34 cellular contexts compared by ENCODE assay signal in the genomic region with DNA sequence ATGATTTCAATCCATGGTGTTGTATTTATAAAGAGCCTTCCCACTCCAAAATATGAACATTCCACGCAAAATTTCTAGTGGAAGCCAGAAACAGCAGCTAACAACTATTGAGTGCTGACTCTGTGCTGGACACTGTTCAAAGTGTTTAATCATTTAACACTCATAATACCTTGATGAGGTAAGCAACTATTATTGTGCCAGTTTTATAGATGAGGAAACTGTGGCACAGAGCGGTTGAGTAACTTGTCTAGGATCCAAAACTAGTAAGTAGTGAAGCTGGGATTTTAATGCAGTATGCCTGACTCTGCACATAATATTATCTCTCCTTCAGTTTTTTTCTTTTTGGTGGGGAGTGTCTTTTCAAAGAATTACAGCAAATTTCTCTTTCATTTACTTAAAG.
"Had no signal": no experiment of that assay in that cellular context is flagged by ENCODE, and none has a peak within 500 bp of the region (broad histone marks: within the 10 kb centered on the region; RNA-seq: fewer than 3 reads in every experiment).

No MANE protein-coding gene starts in this region.

- H3K4me1 ChIP-seq: adrenal gland, body of pancreas, gastroesophageal sphincter, heart right ventricle had no signal

- H3K27ac ChIP-seq: adrenal gland, body of pancreas, coronary artery, dorsolateral prefrontal cortex, esophagus squamous epithelium, gastroesophageal sphincter, heart right ventricle had no signal

- H3K36me3 ChIP-seq: adrenal gland, esophagus squamous epithelium, gastroesophageal sphincter, heart right ventricle had no signal

- H3K27ac Mint-ChIP-seq: activated CD4-positive, alpha-beta memory T cell treated with anti-CD3 and anti-CD28 coated beads for 36 hours; activated CD4-positive, alpha-beta T cell treated with anti-CD3 and anti-CD28 coated beads for 36 hours; activated CD4-positive, alpha-beta T cell treated with anti-CD3 and anti-CD28 coated beads, Interleukin-2, amount 10 ng/mL, durations not matched to agents 24 days and 14 days; activated CD8-positive, alpha-beta memory T cell treated with anti-CD3 and anti-CD28 coated beads, Interleukin-2, amount 10 ng/mL, durations not matched to agents 7 days and 5 days; activated CD8-positive, alpha-beta T cell treated with anti-CD3 and anti-CD28 coated beads, Interleukin-2, amount 10 ng/mL, durations not matched to agents 7 days and 5 days; activated naive CD4-positive, alpha-beta T cell treated with anti-CD3 and anti-CD28 coated beads for 36 hours; activated naive CD4-positive, alpha-beta T cell treated with anti-CD3 and anti-CD28 coated beads, Interleukin-2, amount 50 U/mL, for 24 hours; activated naive CD8-positive, alpha-beta T cell treated with anti-CD3 and anti-CD28 coated beads for 36 hours; activated naive CD8-positive, alpha-beta T cell treated with anti-CD3 and anti-CD28 coated beads, Interleukin-2, amount 50 U/mL, for 24 hours; activated T-helper 1 cell treated with anti-CD3 and anti-CD28 coated beads, Interleukin-12 subunit alpha, Interleukin-12 subunit beta, Interleukin-2, Interleukin-4 antibody, amounts not matched to agents 30 ng/mL and 10 ng/mL and 1 ng/mL, durations not matched to agents 14 hours and 24 hours and 36 hours; activated T-helper 2 cell treated with anti-CD3 and anti-CD28 coated beads, Interferon-gamma antibody, Interleukin-2, Interleukin-4, amounts not matched to agents 10 μg/mL and 5 μg/mL and 100 μg/mL, durations not matched to agents 14 hours and 24 hours and 36 hours; dendritic cell treated with granulocyte-macrophage colony-stimulating factor and Interleukin-4, amounts not matched to agents 40 ng/mL and 50 ng/mL, for 4 days; endodermal cell had no signal

- H3K36me3 Mint-ChIP-seq: activated CD4-positive, alpha-beta memory T cell treated with anti-CD3 and anti-CD28 coated beads for 36 hours; activated CD8-positive, alpha-beta memory T cell treated with anti-CD3 and anti-CD28 coated beads, Interleukin-2, amount 10 ng/mL, durations not matched to agents 7 days and 5 days; activated naive CD4-positive, alpha-beta T cell treated with anti-CD3 and anti-CD28 coated beads, Interleukin-2, amount 50 U/mL, for 24 hours; activated naive CD8-positive, alpha-beta T cell treated with anti-CD3 and anti-CD28 coated beads for 36 hours had no signal

- H3K9me3 Mint-ChIP-seq: activated CD4-positive, alpha-beta memory T cell treated with anti-CD3 and anti-CD28 coated beads for 36 hours; activated CD4-positive, alpha-beta T cell treated with anti-CD3 and anti-CD28 coated beads, Interleukin-2, amount 10 ng/mL, durations not matched to agents 24 days and 14 days; activated naive CD4-positive, alpha-beta T cell treated with anti-CD3 and anti-CD28 coated beads for 36 hours; activated naive CD4-positive, alpha-beta T cell treated with anti-CD3 and anti-CD28 coated beads, Interleukin-2, amount 50 U/mL, for 24 hours; activated naive CD8-positive, alpha-beta T cell treated with anti-CD3 and anti-CD28 coated beads for 36 hours; activated naive CD8-positive, alpha-beta T cell treated with anti-CD3 and anti-CD28 coated beads, Interleukin-2, amount 50 U/mL, for 24 hours; activated T-helper 1 cell treated with anti-CD3 and anti-CD28 coated beads, Interleukin-12 subunit alpha, Interleukin-12 subunit beta, Interleukin-2, Interleukin-4 antibody, amounts not matched to agents 30 ng/mL and 10 ng/mL and 1 ng/mL, durations not matched to agents 14 hours and 24 hours and 36 hours; activated T-helper 2 cell treated with anti-CD3 and anti-CD28 coated beads, Interferon-gamma antibody, Interleukin-2, Interleukin-4, amounts not matched to agents 10 μg/mL and 5 μg/mL and 100 μg/mL, durations not matched to agents 14 hours and 24 hours and 36 hours; central memory CD8-positive, alpha-beta T cell; dendritic cell treated with granulocyte-macrophage colony-stimulating factor and Interleukin-4, amounts not matched to agents 40 ng/mL and 50 ng/mL, for 4 days; endodermal cell had no signal

- H3K9me3 ChIP-seq: adrenal gland, body of pancreas, esophagus squamous epithelium, gastroesophageal sphincter, heart right ventricle had no signal

- DNase-seq: activated CD4-positive, alpha-beta memory T cell treated with anti-CD3 and anti-CD28 coated beads for 36 hours; activated CD4-positive, alpha-beta T cell treated with anti-CD3 and anti-CD28 coated beads for 36 hours; activated CD4-positive, alpha-beta T cell treated with anti-CD3 and anti-CD28 coated beads, Interleukin-2, amount 10 ng/mL, durations not matched to agents 24 days and 14 days; activated CD4-positive, CD25-positive, alpha-beta regulatory T cell; activated CD4-positive, CD25-positive, alpha-beta regulatory T cell treated with anti-CD3 and anti-CD28 coated beads, Interleukin-2, amount 50 U/mL, for 72 hours; activated CD8-positive, alpha-beta memory T cell treated with anti-CD3 and anti-CD28 coated beads, Interleukin-2, amount 10 ng/mL, durations not matched to agents 7 days and 5 days; activated CD8-positive, alpha-beta memory T cell treated with anti-CD3 and anti-CD28 coated beads, Interleukin-2, amount 50 U/mL, for 4 hours; activated CD8-positive, alpha-beta T cell treated with anti-CD3 and anti-CD28 coated beads, Interleukin-2, amount 10 ng/mL, durations not matched to agents 7 days and 5 days; activated effector memory CD4-positive, alpha-beta T cell treated with anti-CD3 and anti-CD28 coated beads, Interleukin-2, amount 50 U/mL, for 16 hours; activated naive CD4-positive, alpha-beta T cell treated with anti-CD3 and anti-CD28 coated beads for 36 hours; activated naive CD8-positive, alpha-beta T cell treated with anti-CD3 and anti-CD28 coated beads for 36 hours; activated naive CD8-positive, alpha-beta T cell treated with anti-CD3 and anti-CD28 coated beads, Interleukin-2, amount 50 U/mL, for 24 hours; activated T-cell treated with anti-CD3 and anti-CD28 coated beads, Interleukin-2, amount 50 U/mL, for 1 hour; activated T-cell treated with anti-CD3 and anti-CD28 coated beads, Interleukin-2, amount 50 U/mL, for 48 hours; adrenal gland; amygdala; aorta; body of pancreas; dorsolateral prefrontal cortex; effector memory CD4-positive, alpha-beta T cell; endodermal cell; erythroblast; esophagus squamous epithelium; foreskin melanocyte; heart right ventricle; T-helper 1 cell; T-helper 2 cell had no signal

- ATAC-seq: activated CD4-positive, alpha-beta T cell treated with anti-CD3 and anti-CD28 coated beads for 36 hours; activated CD8-positive, alpha-beta memory T cell treated with anti-CD3 and anti-CD28 coated beads, Interleukin-2, amount 10 ng/mL, durations not matched to agents 7 days and 5 days; activated CD8-positive, alpha-beta T cell treated with anti-CD3 and anti-CD28 coated beads, Interleukin-2, amount 10 ng/mL, durations not matched to agents 7 days and 5 days; activated naive CD8-positive, alpha-beta T cell treated with anti-CD3 and anti-CD28 coated beads, Interleukin-2, amount 50 U/mL, for 24 hours; body of pancreas; gastroesophageal sphincter; heart right ventricle had no signal

- H3K4me3 Mint-ChIP-seq: activated CD4-positive, alpha-beta memory T cell treated with anti-CD3 and anti-CD28 coated beads for 36 hours; activated CD4-positive, alpha-beta T cell treated with anti-CD3 and anti-CD28 coated beads for 36 hours; activated CD4-positive, alpha-beta T cell treated with anti-CD3 and anti-CD28 coated beads, Interleukin-2, amount 10 ng/mL, durations not matched to agents 24 days and 14 days; activated CD8-positive, alpha-beta memory T cell treated with anti-CD3 and anti-CD28 coated beads, Interleukin-2, amount 10 ng/mL, durations not matched to agents 7 days and 5 days; activated CD8-positive, alpha-beta T cell treated with anti-CD3 and anti-CD28 coated beads, Interleukin-2, amount 10 ng/mL, durations not matched to agents 7 days and 5 days; activated naive CD4-positive, alpha-beta T cell treated with anti-CD3 and anti-CD28 coated beads for 36 hours; activated naive CD4-positive, alpha-beta T cell treated with anti-CD3 and anti-CD28 coated beads, Interleukin-2, amount 50 U/mL, for 24 hours; activated naive CD8-positive, alpha-beta T cell treated with anti-CD3 and anti-CD28 coated beads for 36 hours; activated naive CD8-positive, alpha-beta T cell treated with anti-CD3 and anti-CD28 coated beads, Interleukin-2, amount 50 U/mL, for 24 hours; activated T-helper 1 cell treated with anti-CD3 and anti-CD28 coated beads, Interleukin-12 subunit alpha, Interleukin-12 subunit beta, Interleukin-2, Interleukin-4 antibody, amounts not matched to agents 30 ng/mL and 10 ng/mL and 1 ng/mL, durations not matched to agents 14 hours and 24 hours and 36 hours; central memory CD8-positive, alpha-beta T cell; dendritic cell treated with granulocyte-macrophage colony-stimulating factor and Interleukin-4, amounts not matched to agents 40 ng/mL and 50 ng/mL, for 4 days; endodermal cell had no signal

- H3K4me1 Mint-ChIP-seq: activated CD4-positive, alpha-beta T cell treated with anti-CD3 and anti-CD28 coated beads for 36 hours; activated CD4-positive, alpha-beta T cell treated with anti-CD3 and anti-CD28 coated beads, Interleukin-2, amount 10 ng/mL, durations not matched to agents 24 days and 14 days; activated CD8-positive, alpha-beta memory T cell treated with anti-CD3 and anti-CD28 coated beads, Interleukin-2, amount 10 ng/mL, durations not matched to agents 7 days and 5 days; activated naive CD4-positive, alpha-beta T cell treated with anti-CD3 and anti-CD28 coated beads, Interleukin-2, amount 50 U/mL, for 24 hours; activated naive CD8-positive, alpha-beta T cell treated with anti-CD3 and anti-CD28 coated beads for 36 hours; activated naive CD8-positive, alpha-beta T cell treated with anti-CD3 and anti-CD28 coated beads, Interleukin-2, amount 50 U/mL, for 24 hours; central memory CD8-positive, alpha-beta T cell had no signal

- H3K4me3 ChIP-seq: adrenal gland, body of pancreas, coronary artery, dorsolateral prefrontal cortex, esophagus squamous epithelium, gastroesophageal sphincter, heart right ventricle had no signal

- H3K27me3 ChIP-seq: body of pancreas had no signal

- H3K27me3 Mint-ChIP-seq: activated naive CD4-positive, alpha-beta T cell treated with anti-CD3 and anti-CD28 coated beads, Interleukin-2, amount 50 U/mL, for 24 hours had no signal
